ENCODE assay signal across 8 cellular contexts in the genomic region with DNA sequence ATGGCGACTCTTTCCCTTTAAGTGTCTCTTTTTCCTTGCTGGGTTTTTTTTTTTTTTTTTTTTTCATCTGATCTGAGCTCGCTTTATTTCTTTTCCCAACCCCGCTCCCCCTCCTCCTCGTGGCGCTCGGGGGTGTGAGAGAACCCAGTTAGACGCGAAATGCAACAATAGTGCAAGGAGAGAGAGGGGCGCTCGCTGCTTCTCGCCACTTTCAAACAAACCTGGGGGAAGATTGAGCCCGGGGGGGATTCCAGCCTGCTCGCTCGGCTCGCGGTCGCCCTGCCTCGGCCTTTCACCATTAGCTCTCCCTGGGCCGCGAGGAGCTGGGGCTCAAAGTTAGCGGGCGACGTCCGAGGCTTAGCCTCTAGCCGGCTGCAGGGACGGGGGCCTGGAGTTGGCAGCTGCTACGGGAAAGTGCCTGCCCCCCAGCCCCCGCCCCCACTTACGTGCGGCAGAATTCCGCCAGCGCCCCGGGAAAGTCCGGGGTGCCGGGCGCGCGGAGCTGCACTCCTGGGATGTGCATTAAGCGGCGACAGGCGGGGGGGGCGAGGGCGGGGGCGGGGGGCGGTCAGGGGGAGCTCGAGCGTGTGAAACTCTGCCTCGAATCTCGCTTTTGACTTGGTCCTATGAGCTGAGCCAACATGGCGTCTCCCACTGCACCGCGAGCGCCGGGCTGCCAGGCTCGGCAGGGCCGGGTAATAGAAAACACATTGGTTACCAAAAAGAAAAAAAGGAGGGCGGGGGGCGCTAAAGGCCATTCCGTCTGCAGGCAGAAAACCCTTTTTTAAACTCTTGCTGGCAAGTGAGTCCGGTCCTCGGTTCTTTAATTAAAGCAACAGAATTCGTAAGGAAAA. TPM values are rescaled to one million over a fixed set of nuclear protein-coding genes. Genes with fewer than 3 reads are reported as not detected.
DNase-seq lines count a peak whose midpoint lies in the region; ATAC-seq and TF ChIP-seq lines count a peak whose summit lies in the region.

No MANE protein-coding gene starts in this region.

- H3K79me2 ChIP-seq in GM23248 (ENCODE audit: insufficient read depth): peaks cover 99% of the 10 kb centered on the region

- intact Hi-C loops in cardiac septum (cut with DNase I): no loop called here
- intact Hi-C loops in psoas muscle (cut with DNase I): no loop called here

- H3K27ac ChIP-seq in GM23248: peak overlapping the region; percentile 77
- peak overlapping the region; percentile 28 for H3K27ac ChIP-seq in WERI-Rb-1
- H3K27ac ChIP-seq in psoas muscle: peak overlapping the region; percentile 94

- peak overlapping the region; percentile 87 for H3K9ac ChIP-seq in GM23248

- 1 to 2% methylated on average over 37 to 62 of the region's 62 CpGs for WGBS in GM23248 (ENCODE audit: low coverage in 1 of 2, low lambda C conversion rate in 2 of 2, missing lambda C conversion rate in 2 of 2), 2 experiments
- 1% methylated on average over 49 to 62 of the region's 62 CpGs for WGBS in psoas muscle, 3 donors

- H3K9me3 ChIP-seq in GM23248 (ENCODE audit: low read depth) (no peaks in the 10 kb centered on the region), WERI-Rb-1 (ENCODE audit: severe bottlenecking) (no peaks in the 10 kb centered on the region), psoas muscle (no peaks in the 10 kb centered on the region)

- H3F3A ChIP-seq in GM23248 (ENCODE audit: insufficient read depth): peaks cover 44% of the 10 kb centered on the region; the same call in 1 of the 2 replicates

- in situ Hi-C loops in GM23248 (cut with MboI): loop anchor here (10.0 kb wide), 2 partner anchors 1076 to 1306 kb away; no protein-coding TSS in a partner anchor

- TF ChIP-seq CTCF in WERI-Rb-1 (IDR thresholded peaks at IDR 0.05; ENCODE audit: low read depth, low read length) (no peak), psoas muscle (IDR thresholded peaks at IDR 0.05) (no peak)

- no peaks in the 10 kb centered on the region for H3K27me3 ChIP-seq in GM23248 (replicated peaks; ENCODE audit: insufficient read depth)
- peaks cover 36% of the 10 kb centered on the region for H3K27me3 ChIP-seq in WERI-Rb-1 (ENCODE audit: insufficient read depth, low read depth, severe bottlenecking)
- H3K27me3 ChIP-seq in psoas muscle (ENCODE audit: insufficient read depth in 3 of 3, low read length in 2 of 3): no peaks in the 10 kb centered on the region

- H3K9me2 ChIP-seq in GM23248 (ENCODE audit: insufficient read depth): no peaks in the 10 kb centered on the region

- H2AFZ ChIP-seq in GM23248: peak overlapping the region; percentile 61

- H3K36me3 ChIP-seq in GM23248 (ENCODE audit: low read depth): peaks cover 34% of the 10 kb centered on the region
- H3K36me3 ChIP-seq in WERI-Rb-1: no peaks in the 10 kb centered on the region
- no peaks in the 10 kb centered on the region for H3K36me3 ChIP-seq in psoas muscle (ENCODE audit: insufficient read depth in 1 of 2, low read depth in 1 of 2)

- H4K20me1 ChIP-seq in GM23248 (ENCODE audit: insufficient read depth): no peaks in the 10 kb centered on the region

- ATAC-seq in psoas muscle: peak; percentile 49 to 62 (median 60)
- no peak for ATAC-seq in HG03565 (IDR thresholded peaks at IDR 0.05; ENCODE audit: unreplicated experiment)

- H3K4me1 ChIP-seq in GM23248 (ENCODE audit: insufficient read depth): peaks cover 49% of the 10 kb centered on the region
- no peaks in the 10 kb centered on the region for H3K4me1 ChIP-seq in psoas muscle

- peak overlapping the region; percentile 99 for H3K4me3 ChIP-seq in GM23248
- peak overlapping the region; percentile 40 for H3K4me3 ChIP-seq in WERI-Rb-1 (ENCODE audit: low read depth, low read length)
- H3K4me3 ChIP-seq in psoas muscle: peak overlapping the region; percentile 92

- DNase-seq in 8988T: peak; percentile 23
- DNase-seq in GM23248: peak; percentile 81
- peak; percentile 42 for DNase-seq in WERI-Rb-1
- DNase-seq in cardiac septum (ENCODE audit: low spot score): peak; percentile 74
- DNase-seq in psoas muscle: peak in 1 of 2 donors; percentile 80
- no peak for DNase-seq in DMS153 treated with DMSO at 0.1 percent for 48 hours (lab: John Stamatoyannopoulos, UW; ENCODE audit: unreplicated experiment)
- no peak for DNase-seq in SKM-1 treated with dmso at 0.1 percent for 144 hours (lab: John Stamatoyannopoulos, UW; ENCODE audit: unreplicated experiment)

- peak overlapping the region; percentile 99 for H3K4me2 ChIP-seq in GM23248 (ENCODE audit: unreplicated experiment)

RNA-seq across cellular contexts. Expression of gene NR2F2, which starts 10.3 kb away (rescaled TPM):
- 5.9 and 7.3 TPM in 2 replicates for total RNA-seq in GM23248 (2014; rRNA removed; shearing (Covaris generic))
- 23.8 and 25.1 TPM in 2 replicates for polyA plus RNA-seq in GM23248 (2016; fragmentation: Nextera tagmentation; extraction: Ambion mirVana)
- total RNA-seq in cardiac septum: 21.0 TPM
- total RNA-seq in psoas muscle: 10 to 100 TPM; 14.5 to 17.1 (median 15.7) TPM
- polyA plus RNA-seq in psoas muscle: 10 to 100 TPM; 10.3 to 20.1 (median 11.3) TPM

Comparison
In these comparisons a context has a peak if more than half of its experiments do, and no peak if none do; other contexts are left out.
1. DNase-seq: peak in 8988T (single experiment), GM23248 (single experiment), WERI-Rb-1 (single experiment) and cardiac septum (single experiment); none in DMS153 treated with DMSO at 0.1 percent for 48 hours (single experiment) and SKM-1 treated with dmso at 0.1 percent for 144 hours (single experiment).
2. H3K27ac ChIP-seq: peak in every context shown above with its lines; median percentile 94 in psoas muscle; 77 in GM23248; 28 in WERI-Rb-1.
3. H3K4me3 ChIP-seq: peak in every context shown above with its lines; median percentile 99 in GM23248; 92 in psoas muscle; 40 in WERI-Rb-1.